ENCODE assay signal across 24 cellular contexts in genomic region chr5:55459572-55459971, GRCh38.
"Had no signal": no experiment of that assay in that cellular context is flagged by ENCODE, and none has a peak within 500 bp of the region (broad histone marks: within the 10 kb centered on the region; RNA-seq: fewer than 3 reads in every experiment).

No MANE protein-coding gene starts in this region.

- H3K4me2 ChIP-seq: smooth muscle cell had no signal

- H3K27me3 Mint-ChIP-seq: naive B cell; progenitor cell of endocrine pancreas; stimulated activated memory B cell treated with anti-CD40 and anti-IgM and Interleukin-4, amounts not matched to agents 10 μg/mL and 1 μg/mL and 100 μg/mL, for 72 hours; type B pancreatic cell had no signal

- H3K4me1 ChIP-seq: left lung, lower lobe of right lung, right lobe of liver, suprapubic skin had no signal

- H3K9me3 Mint-ChIP-seq: naive B cell; natural killer cell; stimulated activated memory B cell treated with anti-CD40 and anti-IgM and Interleukin-4, amounts not matched to agents 10 μg/mL and 1 μg/mL and 100 μg/mL, for 72 hours; type B pancreatic cell had no signal

- H3K4me1 Mint-ChIP-seq: natural killer cell had no signal

- DNase-seq: hippocampal formation; left colon; left lung; lower lobe of right lung; mammary epithelial cell; mesenchymal stem cell; naive B cell; natural killer cell; ovary; right lobe of liver; stimulated activated CD4-positive, alpha-beta T cell treated with anti-CD3 and anti-CD28 coated beads, Interleukin-1b, Interleukin-23, amount 100 ng/mL, for 48 hours; stimulated activated CD4-positive, alpha-beta T cell treated with anti-CD3 and anti-CD28 coated beads, Interleukin-2, amount 100 ng/mL, for 48 hours; stimulated activated CD4-positive, alpha-beta T cell treated with anti-CD3 and anti-CD28 coated beads, Interleukin-4, amount 100 ng/mL, for 4 hours; stimulated activated CD8-positive, alpha-beta memory T cell treated with anti-CD3 and anti-CD28 coated beads, Interleukin-4, amount 100 ng/mL, for 48 hours; stimulated activated naive CD8-positive, alpha-beta T cell treated with anti-CD3 and anti-CD28 coated beads, Interleukin-15, Interleukin-2, amounts not matched to agents 100 U/mL and 50 U/mL, for 24 hours; stomach; uterus had no signal

- H3K36me3 Mint-ChIP-seq: natural killer cell had no signal

- H3K27ac ChIP-seq: left lung, lower lobe of right lung, ovary, right atrium auricular region, right lobe of liver, stomach, suprapubic skin, tibial nerve, uterus had no signal

- H3K4me3 Mint-ChIP-seq: naive B cell; natural killer cell; stimulated activated memory B cell treated with anti-CD40 and anti-IgM and Interleukin-4, amounts not matched to agents 10 μg/mL and 1 μg/mL and 100 μg/mL, for 72 hours; type B pancreatic cell had no signal

- H3K36me3 ChIP-seq: lower lobe of right lung, ovary, right lobe of liver, suprapubic skin, uterus had no signal

- ATAC-seq: left colon; left lung; lower lobe of right lung; natural killer cell; right lobe of liver; stimulated activated memory B cell treated with anti-CD40 and anti-IgM and Interleukin-4, amounts not matched to agents 10 μg/mL and 1 μg/mL and 100 μg/mL, for 72 hours; stimulated activated naive CD8-positive, alpha-beta T cell treated with anti-CD3 and anti-CD28 coated beads, Interleukin-15, Interleukin-2, amounts not matched to agents 100 U/mL and 50 U/mL, for 24 hours had no signal

- H3K4me3 ChIP-seq: left lung, lower lobe of right lung, ovary, right atrium auricular region, right lobe of liver, smooth muscle cell, stomach, suprapubic skin, tibial nerve, uterus had no signal

- H3K9me3 ChIP-seq: left lung, lower lobe of right lung, ovary, right atrium auricular region, right lobe of liver, stomach, suprapubic skin, tibial nerve, uterus had no signal

- H3K27me3 ChIP-seq: left lung, ovary, right atrium auricular region, right lobe of liver, stomach, suprapubic skin, tibial nerve, uterus had no signal

- H3K27ac Mint-ChIP-seq: natural killer cell; progenitor cell of endocrine pancreas; stimulated activated memory B cell treated with anti-CD40 and anti-IgM and Interleukin-4, amounts not matched to agents 10 μg/mL and 1 μg/mL and 100 μg/mL, for 72 hours; type B pancreatic cell had no signal
